Comparison of ENCODE assay signal across 8 cellular contexts in genomic region chr9:109244179-109245132, GRCh38.
DNase-seq lines count a peak whose midpoint lies in the region; ATAC-seq, FAIRE-seq and TF ChIP-seq lines count a peak whose summit lies in the region.

No MANE protein-coding gene starts in this region.

- H2AFZ ChIP-seq in endothelial cell of umbilical vein (ENCODE audit: low read depth, low read length): no peak overlapping the region

- peaks cover 13% of the 10 kb centered on the region for H3K4me1 ChIP-seq in endothelial cell of umbilical vein (ENCODE audit: control insufficient read depth, extremely low read depth, insufficient read depth, low read length)

- intact Hi-C loops in endothelial cell of umbilical vein (cut with micrococcal nuclease): loop anchor here (1.0 kb wide), 3 partner anchors 77 to 276 kb away; partner anchors contain the start of gene EPB41L4B

- H3K9ac ChIP-seq in endothelial cell of umbilical vein (replicated peaks; ENCODE audit: extremely low read depth, insufficient read depth, low read length): no peak overlapping the region

- no peaks in the 10 kb centered on the region for H4K20me1 ChIP-seq in endothelial cell of umbilical vein (replicated peaks; ENCODE audit: control insufficient read depth, extremely low read depth, insufficient read depth, low read length)

- no peak overlapping the region for H3K4me2 ChIP-seq in endothelial cell of umbilical vein (ENCODE audit: insufficient read depth, low read length)

- no peaks in the 10 kb centered on the region for H3K27me3 ChIP-seq in endothelial cell of umbilical vein (ENCODE audit: control insufficient read depth in 2 of 2, insufficient read depth in 2 of 2, low read length in 2 of 2)

- H3K9me3 ChIP-seq in endothelial cell of umbilical vein (replicated peaks; ENCODE audit: control insufficient read depth, insufficient read depth, low read length): no peaks in the 10 kb centered on the region

- H3K9me1 ChIP-seq in endothelial cell of umbilical vein (replicated peaks; ENCODE audit: control insufficient read depth, extremely low read depth, insufficient read depth, low read length): no peaks in the 10 kb centered on the region

- no peak overlapping the region for H3K4me3 ChIP-seq in endothelial cell of umbilical vein (replicated peaks in 1 of 3; ENCODE audit: insufficient read depth in 1 of 3, low read depth in 1 of 3, low read length in 3 of 3)

- peak; percentile 28 to 35 for DNase-seq in AML-193 (lab: John Stamatoyannopoulos, UW)
- DNase-seq in NCI-H82 treated with DMSO at 0.1 percent for 48 hours (lab: John Stamatoyannopoulos, UW; ENCODE audit: unreplicated experiment): peak; percentile 76
- DNase-seq in activated CD8-positive, alpha-beta memory T cell treated with anti-CD3 and anti-CD28 coated beads for 24 hours: peak; percentile 78
- peak; percentile 75 for DNase-seq in endothelial cell of umbilical vein (ENCODE audit: low read depth, low spot score)
- DNase-seq in mucosa of gallbladder (ENCODE audit: low spot score): peak; percentile 65
- DNase-seq in stimulated activated CD8-positive, alpha-beta memory T cell treated with anti-CD3 and anti-CD28 coated beads, Interleukin-7, amount 100 ng/mL, for 24 hours (ENCODE audit: low read depth): peak; percentile 40

- FAIRE-seq in endothelial cell of umbilical vein (lab: Jason Lieb, UNC): peak; percentile 92

- ATAC-seq in GM19025 (IDR thresholded peaks at IDR 0.05; ENCODE audit: low read depth, unreplicated experiment) (peak; percentile 69), HG03439 (IDR thresholded peaks at IDR 0.05; ENCODE audit: unreplicated experiment) (peak; percentile 91)

- CTCF ChIA-PET in endothelial cell of umbilical vein (lab: Charles Lee): interaction anchor here (1.0 to 1.4 kb wide), 7 partner anchors 8 to 225 kb away, joined by 3 to 6 read pairs (median 5); no protein-coding TSS in a partner anchor

- H3K36me3 ChIP-seq in endothelial cell of umbilical vein (ENCODE audit: control insufficient read depth in 2 of 2, extremely low read depth in 1 of 2, insufficient read depth in 2 of 2, low read length in 2 of 2): no peaks in the 10 kb centered on the region

- no peak overlapping the region for H3K27ac ChIP-seq in endothelial cell of umbilical vein (ENCODE audit: insufficient read depth, low read depth, low read length)

- no peaks in the 10 kb centered on the region for H3K79me2 ChIP-seq in endothelial cell of umbilical vein (ENCODE audit: control insufficient read depth, insufficient read depth, low read length)

- TF ChIP-seq POLR2A in endothelial cell of umbilical vein (IDR thresholded peaks at IDR 0.05; ENCODE audit: low read depth, low read length): no peak

- POLR2A ChIA-PET in endothelial cell of umbilical vein (lab: Charles Lee): no interaction called here

- no TSS peak for BruUV-seq in endothelial cell of umbilical vein (replicated peaks; lab: Mats Ljungman, UMichigan)

- dilution Hi-C loops in endothelial cell of umbilical vein (cut with MboI; ENCODE audit: extremely low pct_ligation_motif_present, low sequenced_read_pairs): no loop called here

- peak; percentile 87 to 97 for TF ChIP-seq CTCF in endothelial cell of umbilical vein (IDR thresholded peaks at IDR 0.05; ENCODE audit: extremely low read depth in 1 of 2, insufficient read depth in 1 of 2, low read depth in 1 of 2, low read length in 2 of 2)

TF ChIP-seq in endothelial cell of umbilical vein, 7 proteins besides CTCF, POLR2A, EP300 and RAD21:
- TF ChIP-seq FOS (IDR thresholded peaks at IDR 0.05; ENCODE audit: borderline replicate concordance, insufficient read depth, low read length) (no peak), EZH2 (IDR thresholded peaks at IDR 0.05; ENCODE audit: borderline replicate concordance, low read depth, low read length, severe bottlenecking) (no peak), GATA2 (IDR thresholded peaks at IDR 0.05; ENCODE audit: insufficient read depth, insufficient read length, low read depth, low read length) (no peak), POLR2AphosphoS5 (IDR thresholded peaks at IDR 0.05; ENCODE audit: insufficient read depth, low read depth, low read length) (no peak), JUN (IDR thresholded peaks at IDR 0.05; ENCODE audit: borderline replicate concordance, insufficient read depth, insufficient read length, low read depth) (no peak), MYC (IDR thresholded peaks at IDR 0.05; ENCODE audit: low read depth, low read length) (no peak)
- TF ChIP-seq, protein P1, sequence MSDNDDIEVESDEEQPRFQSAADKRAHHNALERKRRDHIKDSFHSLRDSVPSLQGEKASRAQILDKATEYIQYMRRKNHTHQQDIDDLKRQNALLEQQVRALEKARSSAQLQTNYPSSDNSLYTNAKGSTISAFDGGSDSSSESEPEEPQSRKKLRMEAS (IDR thresholded peaks at IDR 0.05; ENCODE audit: insufficient read depth, insufficient read length): no peak
